ENCODE assay signal across 10 cellular contexts in the genomic region with DNA sequence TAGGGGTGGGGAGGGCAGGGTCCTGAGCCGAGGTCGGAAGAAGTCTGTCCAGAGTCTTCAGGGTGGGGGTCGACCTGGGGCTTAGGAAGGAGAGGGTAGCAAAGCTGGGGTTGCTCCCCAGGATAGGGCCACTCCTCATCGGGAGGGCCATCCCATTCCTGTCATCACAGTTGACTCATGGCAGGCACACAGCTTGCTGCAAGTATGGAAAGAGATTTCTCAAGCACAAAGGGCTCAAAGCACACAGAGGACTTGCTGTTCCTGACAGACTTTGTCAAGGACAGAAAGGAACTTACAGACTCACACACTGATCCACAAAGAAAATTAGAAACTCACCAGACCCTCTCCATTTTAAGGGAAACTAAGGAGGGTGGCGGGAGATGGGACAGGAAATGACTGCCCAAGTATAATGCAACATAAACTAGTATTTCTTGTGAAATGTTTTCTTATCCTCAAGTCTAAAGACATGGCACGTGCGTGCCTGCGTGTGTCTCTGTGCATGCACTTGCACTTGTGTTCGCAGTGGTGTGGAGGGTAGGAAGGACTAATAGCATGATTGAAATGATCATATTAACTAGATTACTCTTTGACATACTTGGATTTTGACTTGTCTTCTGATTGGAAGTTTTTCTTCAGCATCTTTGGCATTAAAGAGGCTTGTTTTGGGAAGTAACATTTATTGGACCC. TPM values are rescaled to one million over a fixed set of nuclear protein-coding genes. Genes with fewer than 3 reads are reported as not detected.
DNase-seq lines count a peak whose midpoint lies in the region; ATAC-seq and TF ChIP-seq lines count a peak whose summit lies in the region.
"Had no signal": no experiment of that assay in that cellular context is flagged by ENCODE, and none has a peak within 500 bp of the region (broad histone marks: within the 10 kb centered on the region; RNA-seq: fewer than 3 reads in every experiment).

No MANE protein-coding gene starts in this region.

- peaks cover 14% of the 10 kb centered on the region for H3K4me1 Mint-ChIP-seq in HFFc6 (ENCODE audit: low read depth)
- peaks cover 19 to 38% of the 10 kb centered on the region in 2 donors for H3K4me1 Mint-ChIP-seq in stimulated activated naive B cell treated with anti-CD40 and anti-IgM and Interleukin-4, amounts not matched to agents 10 μg/mL and 1 μg/mL and 100 μg/mL, for 72 hours

- H3K36me3 ChIP-seq in adipocyte (ENCODE audit: control insufficient read depth, insufficient read depth, low read length, severe bottlenecking) (peaks cover 37% of the 10 kb centered on the region), Peyer's patch (peaks cover 0 to 35% (median 0%) of the 10 kb centered on the region in 3 donors)

- H3K4me3 ChIP-seq in adipocyte (ENCODE audit: low read length) = peak overlapping the region; percentile 43
- H3K4me3 ChIP-seq in Peyer's patch = no peak overlapping the region
- H3K4me3 ChIP-seq: skin epidermis had no signal

- H3K4me3 Mint-ChIP-seq in HFFc6 = no peak overlapping the region
- H3K4me3 Mint-ChIP-seq in stimulated activated naive B cell treated with anti-CD40 and anti-IgM and Interleukin-4, amounts not matched to agents 10 μg/mL and 1 μg/mL and 100 μg/mL, for 72 hours = no peak overlapping the region
- H3K4me3 Mint-ChIP-seq: activated CD8-positive, alpha-beta memory T cell treated with anti-CD3 and anti-CD28 coated beads, Interleukin-2, amount 10 ng/mL, durations not matched to agents 7 days and 5 days had no signal

- TF ChIP-seq CTCF in HFFc6 (IDR thresholded peaks at IDR 0.05) = no peak
- no peak for TF ChIP-seq CTCF in Peyer's patch (IDR thresholded peaks at IDR 0.05)

- peak; percentile 9 for ATAC-seq in left ventricle myocardium superior
- no peak for ATAC-seq in stimulated activated naive B cell treated with anti-CD40 and anti-IgM and Interleukin-4, amounts not matched to agents 10 μg/mL and 1 μg/mL and 100 μg/mL, for 72 hours (replicated peaks)
- no peak for ATAC-seq in GM18909 (IDR thresholded peaks at IDR 0.05; ENCODE audit: poor library complexity, unreplicated experiment)
- ATAC-seq: activated CD8-positive, alpha-beta memory T cell treated with anti-CD3 and anti-CD28 coated beads, Interleukin-2, amount 10 ng/mL, durations not matched to agents 7 days and 5 days had no signal

- H3K36me3 Mint-ChIP-seq in HFFc6 (ENCODE audit: low read depth) = peaks cover 21% of the 10 kb centered on the region
- H3K36me3 Mint-ChIP-seq in stimulated activated naive B cell treated with anti-CD40 and anti-IgM and Interleukin-4, amounts not matched to agents 10 μg/mL and 1 μg/mL and 100 μg/mL, for 72 hours = peaks cover 30 to 35% of the 10 kb centered on the region in 2 donors

- H3K27ac Mint-ChIP-seq in HFFc6 = 0 out of 2 replicates have a peak overlapping the region, but pooled peaks have one; percentile 0
- peak overlapping the region; percentile 95 for H3K27ac Mint-ChIP-seq in stimulated activated naive B cell treated with anti-CD40 and anti-IgM and Interleukin-4, amounts not matched to agents 10 μg/mL and 1 μg/mL and 100 μg/mL, for 72 hours
- H3K27ac Mint-ChIP-seq: activated CD8-positive, alpha-beta memory T cell treated with anti-CD3 and anti-CD28 coated beads, Interleukin-2, amount 10 ng/mL, durations not matched to agents 7 days and 5 days had no signal

- H3K27ac ChIP-seq in Peyer's patch = peak overlapping the region in 1 of 4 donors; percentile 15
- H3K27ac ChIP-seq: brain microvascular endothelial cell had no signal

- H3K9me3 ChIP-seq in adipocyte (ENCODE audit: control insufficient read depth, low read length) (no peaks in the 10 kb centered on the region), Peyer's patch (no peaks in the 10 kb centered on the region)

- H3K4me1 ChIP-seq in adipocyte (ENCODE audit: control insufficient read depth, insufficient read depth, low read length) = peaks cover 85% of the 10 kb centered on the region
- H3K4me1 ChIP-seq in Peyer's patch = peaks cover 0 to 22% (median 0%) of the 10 kb centered on the region in 4 donors

- H3K9me3 Mint-ChIP-seq in HFFc6 = no peaks in the 10 kb centered on the region
- no peaks in the 10 kb centered on the region for H3K9me3 Mint-ChIP-seq in stimulated activated naive B cell treated with anti-CD40 and anti-IgM and Interleukin-4, amounts not matched to agents 10 μg/mL and 1 μg/mL and 100 μg/mL, for 72 hours

- TF ChIP-seq POLR2A in Peyer's patch (IDR thresholded peaks at IDR 0.05) = no peak

- peak; percentile 23 for DNase-seq in HFFc6
- DNase-seq in adipocyte (ENCODE audit: low read depth) = peak; percentile 39
- no peak for DNase-seq in left ventricle myocardium superior
- no peak for DNase-seq in stimulated activated naive B cell treated with anti-CD40 and anti-IgM and Interleukin-4, amounts not matched to agents 10 μg/mL and 1 μg/mL and 100 μg/mL, for 72 hours
- no peak for DNase-seq in stimulated activated CD4-positive, alpha-beta T cell treated with anti-CD3 and anti-CD28 coated beads, Interleukin-2, amount 100 ng/mL, for 48 hours
- no peak for DNase-seq in Peyer's patch
- DNase-seq: brain microvascular endothelial cell had no signal

- peak overlapping the region; percentile 84 for H3K9ac ChIP-seq in adipocyte (ENCODE audit: low read length)

- H3K27me3 Mint-ChIP-seq in HFFc6 (ENCODE audit: insufficient read depth) = no peaks in the 10 kb centered on the region; the same call in 1 of the 2 replicates
- no peaks in the 10 kb centered on the region for H3K27me3 Mint-ChIP-seq in stimulated activated naive B cell treated with anti-CD40 and anti-IgM and Interleukin-4, amounts not matched to agents 10 μg/mL and 1 μg/mL and 100 μg/mL, for 72 hours
- H3K27me3 Mint-ChIP-seq: activated CD8-positive, alpha-beta memory T cell treated with anti-CD3 and anti-CD28 coated beads, Interleukin-2, amount 10 ng/mL, durations not matched to agents 7 days and 5 days had no signal

- intact Hi-C loops in left ventricle myocardium superior (cut with micrococcal nuclease) = no loop called here

- H3K27me3 ChIP-seq in adipocyte (replicated peaks; ENCODE audit: control insufficient read depth, insufficient read depth, low read length) (no peaks in the 10 kb centered on the region), Peyer's patch (no peaks in the 10 kb centered on the region)
- H3K27me3 ChIP-seq: brain microvascular endothelial cell had no signal

RNA-seq across cellular contexts. Expression of a gene that starts 2.4 kb away (rescaled TPM):
- under 1 TPM; 0.20 to 0.78 (median 0.41) TPM for total RNA-seq in HFFc6 (2021; fragmentation: NEBNext Ultra II Directional; extraction: Animal tissue kit (Norgen Biotek cat#: 25700))
- total RNA-seq in left ventricle myocardium superior (0.40 TPM), Peyer's patch (1 to 10 TPM in 2 of 4 donors, under 1 TPM in 1, not detected in 1; 0.70 to 2.3 (median 1.6) TPM)

RNA-seq across cellular contexts. Expression of a gene that starts 4.3 kb away (rescaled TPM):
- total RNA-seq in HFFc6 (2021; fragmentation: NEBNext Ultra II Directional; extraction: Animal tissue kit (Norgen Biotek cat#: 25700)) = under 1 TPM in 4 of 6 experiments, not detected in 2; 0.05 to 0.14 (median 0.06) TPM
- total RNA-seq in left ventricle myocardium superior (6.1 TPM), Peyer's patch (10 to 100 TPM in 1 of 4 donors, 1 to 10 TPM in 3; 3.3 to 11.4 (median 7.0) TPM)

RNA-seq across cellular contexts. Expression of a gene that starts 13.5 kb away (rescaled TPM):
- total RNA-seq in HFFc6 (2021; fragmentation: NEBNext Ultra II Directional; extraction: Animal tissue kit (Norgen Biotek cat#: 25700)) = 100 to 1,000 TPM; 153 to 184 (median 162) TPM
- total RNA-seq in left ventricle myocardium superior = 71.2 TPM
- total RNA-seq in Peyer's patch = 10 to 100 TPM; 45.6 to 75.9 (median 59.8) TPM

RNA-seq across cellular contexts. Expression of a gene that starts 22.7 kb away (rescaled TPM):
- total RNA-seq in HFFc6 (2021; fragmentation: NEBNext Ultra II Directional; extraction: Animal tissue kit (Norgen Biotek cat#: 25700)) = 100 to 1,000 TPM in 3 of 6 experiments, 10 to 100 TPM in 3; 95.6 to 113 (median 99.9) TPM
- total RNA-seq in left ventricle myocardium superior = 76.8 TPM
- 100 to 1,000 TPM in 3 of 4 donors, 10 to 100 TPM in 1; 81.6 to 171 (median 122) TPM for total RNA-seq in Peyer's patch

RNA-seq across cellular contexts. Expression of a gene that starts 48.1 kb away (rescaled TPM):
- under 1 TPM in 1 of 6 experiments, not detected in 5; 0.19 TPM for total RNA-seq in HFFc6 (2021; fragmentation: NEBNext Ultra II Directional; extraction: Animal tissue kit (Norgen Biotek cat#: 25700))
- 0.10 TPM for total RNA-seq in left ventricle myocardium superior
- total RNA-seq in Peyer's patch = not detected
- total RNA-seq: activated CD8-positive, alpha-beta memory T cell treated with anti-CD3 and anti-CD28 coated beads, Interleukin-2, amount 10 ng/mL, durations not matched to agents 7 days and 5 days had no signal

Comparison
In these comparisons a context has a peak if more than half of its experiments do, and no peak if none do; other contexts are left out.
1. DNase-seq: peak in HFFc6 (single experiment) and adipocyte (single experiment); none in left ventricle myocardium superior (single experiment), stimulated activated naive B cell treated with anti-CD40 and anti-IgM and Interleukin-4, amounts not matched to agents 10 μg/mL and 1 μg/mL and 100 μg/mL, for 72 hours (single experiment), stimulated activated CD4-positive, alpha-beta T cell treated with anti-CD3 and anti-CD28 coated beads, Interleukin-2, amount 100 ng/mL, for 48 hours (0 of 2) and Peyer's patch (0 of 3).